8 cellular contexts compared by ENCODE assay signal in the genomic region with DNA sequence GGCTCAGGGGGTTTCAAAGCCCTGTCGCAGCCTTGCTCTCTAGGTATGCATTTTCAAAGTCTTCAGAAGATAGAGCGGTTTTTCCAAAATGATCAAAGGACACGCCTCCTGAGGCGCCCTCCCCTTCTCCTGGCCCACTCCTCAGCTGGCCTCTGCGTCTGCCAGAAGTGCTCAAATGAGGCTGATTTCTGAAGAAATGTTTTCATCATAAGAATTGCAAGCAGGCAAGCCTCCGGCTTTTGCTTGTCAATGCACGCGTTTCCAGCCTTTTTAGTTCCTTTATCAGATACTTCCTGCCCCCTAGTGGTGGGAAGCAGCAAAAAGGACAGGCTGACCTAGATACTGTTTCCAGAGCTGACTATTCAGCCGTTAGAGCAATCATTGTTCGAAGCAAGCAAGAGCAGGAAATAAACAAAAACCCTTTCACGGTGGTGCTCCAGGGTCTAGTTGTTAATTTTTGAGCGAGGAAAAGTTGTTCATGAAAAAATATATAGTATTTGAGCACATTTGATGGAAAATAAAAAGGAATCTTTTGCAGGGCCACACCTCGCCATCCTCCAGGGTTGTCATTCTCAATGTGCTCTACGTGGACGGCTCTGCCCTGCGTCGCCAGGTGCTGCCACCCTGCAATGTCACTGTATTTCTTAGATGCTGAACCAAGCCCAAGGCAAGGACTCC.
DNase-seq lines count a peak whose midpoint lies in the region; ATAC-seq and TF ChIP-seq lines count a peak whose summit lies in the region.

No MANE protein-coding gene starts in this region.

- H3K27ac Mint-ChIP-seq in immature natural killer cell: peak overlapping the region; percentile 36 to 91 (median 82)

- in situ Hi-C loops in mammary epithelial cell (cut with MboI; ENCODE audit: low sequenced_read_pairs in 2 of 2): loop anchor here (5.0 to 10.0 kb wide), 2 partner anchors 516 to 518 kb away; no protein-coding TSS in a partner anchor

- no peaks in the 10 kb centered on the region for H3K79me2 ChIP-seq in mammary epithelial cell (ENCODE audit: insufficient read depth, low read length)

- H4K20me1 ChIP-seq in mammary epithelial cell (ENCODE audit: insufficient read depth, low read length): no peaks in the 10 kb centered on the region

- peak overlapping the region; percentile 44 to 73 (median 68) for H3K4me3 Mint-ChIP-seq in immature natural killer cell

- no TSS peak for BruUV-seq in mammary epithelial cell (replicated peaks; lab: Mats Ljungman, UMichigan)

- CTCF ChIA-PET in mammary epithelial cell (lab: Charles Lee; ENCODE audit: low non-redundant PET): interaction anchor here (0.6 to 1.0 kb wide), 3 partner anchors 9 to 235 kb away, joined by 3 to 4 read pairs (median 3); no protein-coding TSS in a partner anchor

- H3K4me2 ChIP-seq in mammary epithelial cell (ENCODE audit: insufficient read depth, low read depth, low read length): peak overlapping the region; percentile 46

- DNase-seq in AG08395 (ENCODE audit: low spot score): peak; percentile 89
- DNase-seq in NCI-H2196 (lab: John Stamatoyannopoulos, UW; ENCODE audit: unreplicated experiment): peak; percentile 91
- peak; percentile 84 for DNase-seq in WERI-Rb-1
- DNase-seq in mammary epithelial cell: peak; percentile 70
- DNase-seq in immature natural killer cell: peak; percentile 71 to 84 (median 73)
- peak; percentile 73 to 88 (median 76) for DNase-seq in stimulated activated CD4-positive, alpha-beta T cell treated with anti-CD3 and anti-CD28 coated beads, Interleukin-12 subunit alpha, Interleukin-12 subunit beta, amount 100 ng/mL, for 48 hours (ENCODE audit: low read depth in 2 of 3, low spot score in 1 of 3)

- H3K9me3 ChIP-seq in WERI-Rb-1 (ENCODE audit: severe bottlenecking) (no peaks in the 10 kb centered on the region), mammary epithelial cell (replicated peaks; ENCODE audit: insufficient read depth, low read length) (no peaks in the 10 kb centered on the region)

- no peak overlapping the region for H3K4me3 ChIP-seq in WERI-Rb-1 (ENCODE audit: low read depth, low read length)
- H3K4me3 ChIP-seq in mammary epithelial cell (replicated peaks in 1 of 3; ENCODE audit: insufficient read depth in 1 of 3, low read depth in 2 of 3, low read length in 3 of 3): no peak overlapping the region

- dilution Hi-C loops in mammary epithelial cell (cut with HindIII; ENCODE audit: low sequenced_read_pairs): no loop called here

- H3K36me3 Mint-ChIP-seq in immature natural killer cell: peaks cover 0 to 7% (median 0%) of the 10 kb centered on the region in 3 donors

- peaks cover 6% of the 10 kb centered on the region for H3K4me1 ChIP-seq in mammary epithelial cell (ENCODE audit: insufficient read depth, low read length)

- H3K27ac ChIP-seq in WERI-Rb-1 (no peak overlapping the region), mammary epithelial cell (ENCODE audit: insufficient read depth, low read depth, low read length) (no peak overlapping the region)

- TF ChIP-seq CTCF in WERI-Rb-1 (IDR thresholded peaks at IDR 0.05; ENCODE audit: low read depth, low read length) (peak; percentile 78), mammary epithelial cell (conservative IDR thresholded peaks at IDR 0.05 in 1 of 2, IDR thresholded peaks at IDR 0.05 in 1 of 2; ENCODE audit: extremely low read depth in 1 of 2, insufficient read depth in 1 of 2, low read depth in 1 of 2, low read length in 2 of 2) (peak; percentile 91 to 98)

- peak; percentile 98 for ATAC-seq in GM18868 (IDR thresholded peaks at IDR 0.05; ENCODE audit: unreplicated experiment)
- peak; percentile 93 for ATAC-seq in HG03139 (IDR thresholded peaks at IDR 0.05; ENCODE audit: unreplicated experiment)

- H3K9me3 Mint-ChIP-seq in immature natural killer cell: peaks cover 0 to 3% (median 0%) of the 10 kb centered on the region in 6 donors

- intact Hi-C loops in mammary epithelial cell (cut with micrococcal nuclease): loop anchor here (1.0 to 2.0 kb wide), 7 partner anchors 24 to 516 kb away; a partner anchor contains a TSS

- H3K4me1 Mint-ChIP-seq in immature natural killer cell: peaks cover 29 to 32% of the 10 kb centered on the region in 2 donors

- 16% methylated on average over 17 of the region's 17 CpGs for whole genome bisulfite sequencing in mammary epithelial cell (ENCODE audit: low coverage, missing lambda C conversion rate)

- no peak overlapping the region for H3K9ac ChIP-seq in mammary epithelial cell (ENCODE audit: insufficient read depth, low read length)

- H2AFZ ChIP-seq in mammary epithelial cell (ENCODE audit: low read depth, low read length): peak overlapping the region; percentile 74

- no peaks in the 10 kb centered on the region for H3K36me3 ChIP-seq in WERI-Rb-1
- H3K36me3 ChIP-seq in mammary epithelial cell (ENCODE audit: insufficient read depth, low read length): no peaks in the 10 kb centered on the region

- peaks cover 0 to 7% (median 3%) of the 10 kb centered on the region in 3 donors for H3K27me3 Mint-ChIP-seq in immature natural killer cell (ENCODE audit: low read depth in 3 of 3)

- no peaks in the 10 kb centered on the region for H3K27me3 ChIP-seq in WERI-Rb-1 (ENCODE audit: insufficient read depth, low read depth, severe bottlenecking)
- H3K27me3 ChIP-seq in mammary epithelial cell (ENCODE audit: insufficient read depth, low read length): no peaks in the 10 kb centered on the region
